ENCODE assay signal across 30 cellular contexts in the genomic region with DNA sequence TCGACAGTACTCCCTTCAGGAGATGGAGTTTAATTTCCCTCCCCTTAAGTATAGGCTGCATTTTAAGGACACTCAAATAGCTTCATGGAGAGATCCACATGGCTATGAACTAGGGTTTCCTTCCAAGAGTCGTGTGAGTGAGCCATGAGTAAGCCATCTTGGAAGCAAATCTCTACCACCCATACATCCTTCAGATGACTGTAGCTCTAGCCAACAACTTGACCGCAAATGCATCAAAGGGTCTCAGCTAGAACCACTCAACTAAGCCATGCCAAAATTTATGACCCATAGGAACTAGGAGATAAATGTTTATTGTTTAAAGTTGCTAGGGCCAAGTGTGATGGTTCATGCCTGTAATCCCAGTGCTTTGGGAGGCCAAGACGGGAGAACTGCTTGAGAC. TPM values are rescaled to one million over a fixed set of nuclear protein-coding genes. Genes with fewer than 3 reads are reported as not detected.
A peak's percentile ranks its signal among the peaks of the same experiment; 100 is the strongest.
DNase-seq lines count a peak whose midpoint lies in the region; ATAC-seq, FAIRE-seq and TF ChIP-seq lines count a peak whose summit lies in the region.
"Had no signal": no experiment of that assay in that cellular context is flagged by ENCODE, and none has a peak within 500 bp of the region (broad histone marks: within the 10 kb centered on the region; RNA-seq: fewer than 3 reads in every experiment).

No MANE protein-coding gene starts in this region.

- H3K9me3 Mint-ChIP-seq in astrocyte (ENCODE audit: unreplicated experiment): no peaks in the 10 kb centered on the region
- H3K9me3 Mint-ChIP-seq: activated B cell treated with CpG ODN at 0.5 μM for 24 hours; activated naive CD8-positive, alpha-beta T cell treated with anti-CD3 and anti-CD28 coated beads, Interleukin-2, amount 50 U/mL, for 24 hours; dendritic cell treated with granulocyte-macrophage colony-stimulating factor and Interleukin-4, amounts not matched to agents 40 ng/mL and 50 ng/mL, for 4 days; H9; IgD-negative memory B cell; stimulated activated naive CD8-positive, alpha-beta T cell treated with anti-CD3 and anti-CD28 coated beads, Interleukin-15, Interleukin-2, amounts not matched to agents 100 ng/mL and 50 ng/mL, for 24 hours had no signal

- H3K79me2 ChIP-seq in ACC112 (ENCODE audit: control insufficient read depth, insufficient read depth, low read length, unreplicated experiment) (no peaks in the 10 kb centered on the region), astrocyte (ENCODE audit: insufficient read depth, low read length) (no peaks in the 10 kb centered on the region)

- no peak overlapping the region for H3K4me3 Mint-ChIP-seq in astrocyte (ENCODE audit: unreplicated experiment)
- H3K4me3 Mint-ChIP-seq: activated B cell treated with CpG ODN at 0.5 μM for 24 hours; activated naive CD8-positive, alpha-beta T cell treated with anti-CD3 and anti-CD28 coated beads, Interleukin-2, amount 50 U/mL, for 24 hours; dendritic cell treated with granulocyte-macrophage colony-stimulating factor and Interleukin-4, amounts not matched to agents 40 ng/mL and 50 ng/mL, for 4 days; H9; IgD-negative memory B cell; stimulated activated naive CD8-positive, alpha-beta T cell treated with anti-CD3 and anti-CD28 coated beads, Interleukin-15, Interleukin-2, amounts not matched to agents 100 ng/mL and 50 ng/mL, for 24 hours had no signal

- TF ChIP-seq CTCF in astrocyte (IDR thresholded peaks at IDR 0.05; ENCODE audit: insufficient read depth, low read depth, low read length) (no peak), omental fat pad (IDR thresholded peaks at IDR 0.05) (no peak)

- H3K4me2 ChIP-seq in astrocyte (ENCODE audit: low read length): peak overlapping the region; percentile 24

- H2AFZ ChIP-seq in ACC112 (ENCODE audit: low read length, unreplicated experiment) (no peak overlapping the region), astrocyte (ENCODE audit: low read depth, low read length) (no peak overlapping the region)

- no peaks in the 10 kb centered on the region for H3K4me1 ChIP-seq in ACC112 (ENCODE audit: control insufficient read depth, insufficient read depth, low read length, unreplicated experiment)
- peaks cover 5% of the 10 kb centered on the region for H3K4me1 ChIP-seq in astrocyte (ENCODE audit: insufficient read depth, low read length)
- H3K4me1 ChIP-seq: foreskin keratinocyte, transverse colon had no signal

- DNase-seq in GM03348 (ENCODE audit: low spot score): peak; percentile 52
- DNase-seq in astrocyte (ENCODE audit: low read depth): peak; percentile 99
- peak; percentile 64 for DNase-seq in glomerular visceral epithelial cell (ENCODE audit: extremely low spot score)
- DNase-seq in GM19238 (ENCODE audit: insufficient read length, low spot score): no peak
- DNase-seq in NCI-H226: no peak
- no peak for DNase-seq in omental fat pad (ENCODE audit: low spot score)
- DNase-seq: 8988T; activated B cell treated with CpG ODN at 0.5 μM for 24 hours; activated CD4-positive, alpha-beta T cell treated with anti-CD3 and anti-CD28 coated beads, Interleukin-2, amount 50 U/mL, for 48 hours; activated gamma-delta T cell; activated naive CD8-positive, alpha-beta T cell treated with anti-CD3 and anti-CD28 coated beads, Interleukin-2, amount 50 U/mL, for 24 hours; C1 segment of cervical spinal cord; H9; hippocampal formation; NCI-H1417 treated with DMSO at 0.1 percent for 48 hours; NCI-H526 treated with DMSO at 0.1 percent for 48 hours; stimulated activated CD4-positive, alpha-beta T cell treated with anti-CD3 and anti-CD28 coated beads, Interleukin-4, amount 100 ng/mL, for 4 hours; T-helper 9 cell; transverse colon had no signal

- no peak overlapping the region for H3K9ac ChIP-seq in astrocyte (ENCODE audit: low read length)

- peak; percentile 5 for FAIRE-seq in astrocyte (lab: Jason Lieb, UNC)
- FAIRE-seq: endometrium had no signal

- H3K27ac Mint-ChIP-seq in astrocyte (ENCODE audit: unreplicated experiment): no peak overlapping the region
- H3K27ac Mint-ChIP-seq: activated B cell treated with CpG ODN at 0.5 μM for 24 hours; activated naive CD8-positive, alpha-beta T cell treated with anti-CD3 and anti-CD28 coated beads, Interleukin-2, amount 50 U/mL, for 24 hours; dendritic cell treated with granulocyte-macrophage colony-stimulating factor and Interleukin-4, amounts not matched to agents 40 ng/mL and 50 ng/mL, for 4 days; H9; IgD-negative memory B cell; stimulated activated naive CD8-positive, alpha-beta T cell treated with anti-CD3 and anti-CD28 coated beads, Interleukin-15, Interleukin-2, amounts not matched to agents 100 ng/mL and 50 ng/mL, for 24 hours had no signal

- H3K36me3 Mint-ChIP-seq in astrocyte (ENCODE audit: low read depth, unreplicated experiment): peaks cover 9% of the 10 kb centered on the region

- no peaks in the 10 kb centered on the region for H3K27me3 ChIP-seq in ACC112 (ENCODE audit: insufficient read depth, low read length)
- no peaks in the 10 kb centered on the region for H3K27me3 ChIP-seq in astrocyte (ENCODE audit: insufficient read depth, low read length)
- H3K27me3 ChIP-seq: foreskin keratinocyte, neutrophil, transverse colon had no signal

- no peak for ATAC-seq in HG03571 (IDR thresholded peaks at IDR 0.05; ENCODE audit: unreplicated experiment)
- no peak for ATAC-seq in omental fat pad (ENCODE audit: low FRiP score)
- ATAC-seq: activated naive CD8-positive, alpha-beta T cell treated with anti-CD3 and anti-CD28 coated beads, Interleukin-2, amount 50 U/mL, for 24 hours had no signal

- no peaks in the 10 kb centered on the region for H3K27me3 Mint-ChIP-seq in astrocyte (ENCODE audit: low read depth, unreplicated experiment)
- H3K27me3 Mint-ChIP-seq: activated B cell treated with CpG ODN at 0.5 μM for 24 hours; activated naive CD8-positive, alpha-beta T cell treated with anti-CD3 and anti-CD28 coated beads, Interleukin-2, amount 50 U/mL, for 24 hours; dendritic cell treated with granulocyte-macrophage colony-stimulating factor and Interleukin-4, amounts not matched to agents 40 ng/mL and 50 ng/mL, for 4 days; IgD-negative memory B cell; stimulated activated naive CD8-positive, alpha-beta T cell treated with anti-CD3 and anti-CD28 coated beads, Interleukin-15, Interleukin-2, amounts not matched to agents 100 ng/mL and 50 ng/mL, for 24 hours had no signal

- H3K4me3 ChIP-seq in ACC112 (ENCODE audit: low read depth, low read length) (no peak overlapping the region), astrocyte (ENCODE audit: insufficient read depth, low read depth, low read length) (no peak overlapping the region)
- H3K4me3 ChIP-seq: lung, SK-N-MC, transverse colon had no signal

- H4K20me1 ChIP-seq in astrocyte (ENCODE audit: insufficient read depth, low read length): peaks cover 19% of the 10 kb centered on the region

- no peaks in the 10 kb centered on the region for H3K9me3 ChIP-seq in astrocyte (ENCODE audit: insufficient read depth, low read depth, low read length)
- H3K9me3 ChIP-seq: neutrophil, transverse colon had no signal

- H3K27ac ChIP-seq in ACC112 (ENCODE audit: low read depth, low read length) (peak overlapping the region; percentile 58; the same call in 1 of the 2 replicates), astrocyte (ENCODE audit: low read depth, low read length) (peak overlapping the region; percentile 13)
- H3K27ac ChIP-seq: foreskin keratinocyte, neutrophil, RWPE1, SK-N-MC, transverse colon had no signal

- H3K36me3 ChIP-seq in ACC112 (ENCODE audit: insufficient read depth, low read length): peaks cover 11% of the 10 kb centered on the region
- H3K36me3 ChIP-seq in astrocyte (ENCODE audit: insufficient read depth, low read length): no peaks in the 10 kb centered on the region

- no peaks in the 10 kb centered on the region for H3K4me1 Mint-ChIP-seq in astrocyte (ENCODE audit: low read depth, unreplicated experiment)
- H3K4me1 Mint-ChIP-seq: activated B cell treated with CpG ODN at 0.5 μM for 24 hours; activated naive CD8-positive, alpha-beta T cell treated with anti-CD3 and anti-CD28 coated beads, Interleukin-2, amount 50 U/mL, for 24 hours; H9; IgD-negative memory B cell had no signal

RNA-seq across cellular contexts. Expression of gene METTL16, which starts 43.4 kb away (rescaled TPM):
- 24.9 and 28.4 TPM in 2 replicates for total RNA-seq in astrocyte
- 10 to 100 TPM; 12.6 to 45.1 (median 19.1) TPM for total RNA-seq in omental fat pad

Comparison
In these comparisons a context has a peak if more than half of its experiments do, and no peak if none do; other contexts are left out.
1. DNase-seq: peak in GM03348 (single experiment), astrocyte (single experiment) and glomerular visceral epithelial cell (single experiment); none in GM19238 (single experiment), NCI-H226 (single experiment) and omental fat pad (single experiment).